Comparison of ENCODE assay signal across 14 cellular contexts in the genomic region with DNA sequence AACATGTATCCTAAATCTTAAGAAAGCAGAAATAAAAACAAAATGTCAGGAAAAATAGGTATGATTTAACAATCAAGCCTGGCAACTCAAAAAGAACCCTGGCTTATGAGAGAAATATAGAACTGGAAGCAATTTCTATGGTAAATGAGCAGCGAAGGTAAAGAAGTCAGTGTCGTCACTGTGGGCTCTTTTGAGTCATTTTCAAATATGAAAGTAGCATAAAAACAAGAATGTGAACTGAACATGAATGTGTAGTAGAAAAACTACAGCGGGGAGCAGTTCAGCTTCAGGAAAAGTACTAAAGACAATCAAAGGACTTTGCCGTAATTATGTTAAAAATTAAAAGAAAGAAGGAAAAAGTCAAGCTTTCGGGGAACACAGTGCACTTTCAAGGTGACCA. TPM values are rescaled to one million over a fixed set of nuclear protein-coding genes. Genes with fewer than 3 reads are reported as not detected.
DNase-seq lines count a peak whose midpoint lies in the region; ATAC-seq and TF ChIP-seq lines count a peak whose summit lies in the region.
"Had no signal": no experiment of that assay in that cellular context is flagged by ENCODE, and none has a peak within 500 bp of the region (broad histone marks: within the 10 kb centered on the region; RNA-seq: fewer than 3 reads in every experiment).

No MANE protein-coding gene starts in this region.

- H3K4me3 ChIP-seq in GM06990 (replicated peaks; ENCODE audit: low read depth, low read length) (no peak overlapping the region), HUES64 (ENCODE audit: low read length) (no peak overlapping the region), colonic mucosa (no peak overlapping the region), upper lobe of left lung (no peak overlapping the region)
- H3K4me3 ChIP-seq: HAP-1, smooth muscle cell had no signal

- H3K4me1 ChIP-seq in HUES64 (ENCODE audit: insufficient read depth, low read length) = peaks cover 8% of the 10 kb centered on the region; the same call in 1 of the 2 replicates
- H3K4me1 ChIP-seq in colonic mucosa = no peaks in the 10 kb centered on the region
- H3K4me1 ChIP-seq in upper lobe of left lung = peaks cover 0 to 7% (median 4%) of the 10 kb centered on the region in 4 donors
- H3K4me1 ChIP-seq: BE2C, HAP-1 had no signal

- no peak for TF ChIP-seq EP300 in upper lobe of left lung (IDR thresholded peaks at IDR 0.05)

- TF ChIP-seq POLR2A in upper lobe of left lung (IDR thresholded peaks at IDR 0.05) = no peak

- H3K9ac ChIP-seq in HUES64 (ENCODE audit: low read depth, low read length) = no peak overlapping the region
- no peak overlapping the region for H3K9ac ChIP-seq in colonic mucosa (ENCODE audit: low read depth in 2 of 2, low read length in 2 of 2)

- H3K27me3 ChIP-seq in GM06990 (replicated peaks; ENCODE audit: control insufficient read depth, insufficient read depth, low read length) (no peaks in the 10 kb centered on the region), HUES64 (ENCODE audit: insufficient read depth, low read length) (no peaks in the 10 kb centered on the region), colonic mucosa (no peaks in the 10 kb centered on the region), upper lobe of left lung (no peaks in the 10 kb centered on the region)
- H3K27me3 ChIP-seq: BE2C had no signal

- H3K27ac ChIP-seq in HUES64 (ENCODE audit: low read depth, low read length) (peak overlapping the region; percentile 86; the same call in 1 of the 2 replicates), colonic mucosa (no peak overlapping the region), upper lobe of left lung (no peak overlapping the region)

- no peak for TF ChIP-seq CTCF in GM06990 (IDR thresholded peaks at IDR 0.05; ENCODE audit: insufficient read depth, low read length, poor library complexity, severe bottlenecking)
- no peak for TF ChIP-seq CTCF in type B pancreatic cell (conservative IDR thresholded peaks at IDR 0.05)
- no peak for TF ChIP-seq CTCF in colonic mucosa (IDR thresholded peaks at IDR 0.05)
- TF ChIP-seq CTCF in upper lobe of left lung (IDR thresholded peaks at IDR 0.05) = no peak

- intact Hi-C loops in colonic mucosa (cut with DNase I) = no loop called here

- 79% methylated on average over 5 of the region's 5 CpGs for WGBS in HUES64
- WGBS in upper lobe of left lung, 2 donors = 86 to 87% methylated on average over 5 of the region's 5 CpGs

- H3K27me3 Mint-ChIP-seq in type B pancreatic cell = no peaks in the 10 kb centered on the region
- H3K27me3 Mint-ChIP-seq: IgD-negative memory B cell had no signal

- peak; percentile 79 for ATAC-seq in GM18909 (IDR thresholded peaks at IDR 0.05; ENCODE audit: poor library complexity, unreplicated experiment)
- ATAC-seq in HG02623 (IDR thresholded peaks at IDR 0.05; ENCODE audit: unreplicated experiment) = peak; percentile 58
- ATAC-seq in upper lobe of left lung (ENCODE audit: low FRiP score in 2 of 2) = no peak

- peaks cover 47% of the 10 kb centered on the region for H3K36me3 Mint-ChIP-seq in type B pancreatic cell

- peaks cover 19% of the 10 kb centered on the region for H3K36me3 ChIP-seq in GM06990 (ENCODE audit: control insufficient read depth, insufficient read depth, low read length)
- H3K36me3 ChIP-seq in HUES64 (ENCODE audit: insufficient read depth, low read length) = peaks cover 72% of the 10 kb centered on the region
- H3K36me3 ChIP-seq in colonic mucosa = no peaks in the 10 kb centered on the region
- peaks cover 12 to 86% (median 54%) of the 10 kb centered on the region in 4 donors for H3K36me3 ChIP-seq in upper lobe of left lung

- no peak overlapping the region for H3K27ac Mint-ChIP-seq in type B pancreatic cell
- H3K27ac Mint-ChIP-seq: IgD-negative memory B cell had no signal

- H3K9me3 ChIP-seq in HUES64 (ENCODE audit: insufficient read depth, low read depth, low read length) (no peaks in the 10 kb centered on the region), colonic mucosa (no peaks in the 10 kb centered on the region), upper lobe of left lung (no peaks in the 10 kb centered on the region)
- H3K9me3 ChIP-seq: BE2C, HAP-1 had no signal

- no peak overlapping the region for H3K4me3 Mint-ChIP-seq in type B pancreatic cell
- H3K4me3 Mint-ChIP-seq: IgD-negative memory B cell had no signal

- H3K9me3 Mint-ChIP-seq in type B pancreatic cell = no peaks in the 10 kb centered on the region
- H3K9me3 Mint-ChIP-seq: IgD-negative memory B cell had no signal

- DNase-seq in GM06990 (ENCODE audit: extremely low read depth, insufficient read length) (peak; percentile 29), type B pancreatic cell (ENCODE audit: extremely low spot score, unreplicated experiment) (no peak), colonic mucosa (no peak), KG1 (lab: John Stamatoyannopoulos, UW) (no peak), upper lobe of left lung (no peak)
- DNase-seq: BE2C, GDM1, NCI-H2029 treated with DMSO at 0.1 percent for 48 hours had no signal

- peaks cover 10% of the 10 kb centered on the region for H3K4me1 Mint-ChIP-seq in type B pancreatic cell (ENCODE audit: unreplicated experiment)

RNA-seq across cellular contexts. Expression of a gene that starts 17.5 kb away (rescaled TPM):
- polyA plus RNA-seq in HUES64 (2013, experiment 1 of 2) = 43.6 TPM
- polyA plus RNA-seq in HUES64 (2013, experiment 2 of 2) = 32.9 TPM
- total RNA-seq in type B pancreatic cell (ENCODE audit: low replicate concordance) = 43.8 and 45.3 TPM in 2 replicates
- total RNA-seq in colonic mucosa = 10 to 100 TPM; 19.0 to 34.8 TPM
- 10 to 100 TPM; 21.6 to 42.6 (median 34.7) TPM for total RNA-seq in upper lobe of left lung

RNA-seq across cellular contexts. Expression of a gene that starts 21.2 kb away (rescaled TPM):
- 10.2 TPM for polyA plus RNA-seq in HUES64 (2013, experiment 1 of 2)
- 11.7 TPM for polyA plus RNA-seq in HUES64 (2013, experiment 2 of 2)
- total RNA-seq in type B pancreatic cell (ENCODE audit: low replicate concordance) = 7.9 and 22.8 TPM in 2 replicates
- 10 to 100 TPM; 40.1 to 43.2 TPM for total RNA-seq in colonic mucosa
- total RNA-seq in upper lobe of left lung = 10 to 100 TPM; 12.9 to 39.3 (median 22.1) TPM

RNA-seq across cellular contexts. Expression of a gene that starts 31.2 kb away (rescaled TPM):
- 3.6 TPM for polyA plus RNA-seq in HUES64 (2013, experiment 1 of 2)
- polyA plus RNA-seq in HUES64 (2013, experiment 2 of 2) = 4.0 TPM
- total RNA-seq in type B pancreatic cell (ENCODE audit: low replicate concordance) (9.3 and 13.9 TPM in 2 replicates), colonic mucosa (10 to 100 TPM in 1 of 2 donors, 1 to 10 TPM in 1; 7.2 to 10.2 TPM), upper lobe of left lung (10 to 100 TPM in 5 of 6 donors, 1 to 10 TPM in 1; 7.6 to 32.3 (median 14.4) TPM)

Comparison
In these comparisons a context has a peak if more than half of its experiments do, and no peak if none do; other contexts are left out.
1. ATAC-seq: peak in GM18909 (single experiment) and HG02623 (single experiment); none in upper lobe of left lung (0 of 2).